ENCODE assay signal across 24 cellular contexts in the genomic region with DNA sequence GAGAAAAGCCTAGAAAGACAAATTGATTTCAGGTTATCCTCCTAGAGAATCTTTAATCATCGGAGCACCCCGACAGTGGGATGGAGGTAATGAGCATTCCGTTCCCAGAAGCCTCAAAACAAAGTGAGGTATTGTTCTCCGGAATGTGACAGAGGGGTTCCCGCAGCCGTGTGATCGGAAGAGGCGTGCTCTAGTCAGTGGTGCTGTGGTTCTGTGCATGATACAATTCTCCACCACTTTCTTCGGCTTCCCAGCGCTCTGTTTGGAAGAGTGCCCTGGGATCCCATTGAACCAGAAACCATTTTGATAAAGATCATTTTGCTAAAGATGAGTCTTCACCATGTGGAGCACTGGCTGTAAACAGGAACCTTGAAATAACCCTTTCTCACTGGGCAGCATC.
"Had no signal": no experiment of that assay in that cellular context is flagged by ENCODE, and none has a peak within 500 bp of the region (broad histone marks: within the 10 kb centered on the region; RNA-seq: fewer than 3 reads in every experiment).

No MANE protein-coding gene starts in this region.

- ATAC-seq: activated naive CD8-positive, alpha-beta T cell treated with anti-CD3 and anti-CD28 coated beads, Interleukin-2, amount 50 U/mL, for 24 hours; body of pancreas; natural killer cell; right lobe of liver; stimulated activated naive CD8-positive, alpha-beta T cell treated with anti-CD3 and anti-CD28 coated beads, Interleukin-15, amount 100 ng/mL, for 72 hours; T-helper 17 cell had no signal

- H3K4me3 ChIP-seq: body of pancreas, cardiac muscle cell, hepatocyte, left ventricle myocardium inferior, ovary, right lobe of liver, skin epidermis, transverse colon had no signal

- H3K27me3 ChIP-seq: body of pancreas, cardiac muscle cell, hepatocyte, neutrophil, ovary, right lobe of liver, transverse colon had no signal

- H3K4me1 ChIP-seq: body of pancreas, left ventricle myocardium inferior, right lobe of liver, transverse colon had no signal

- H3K36me3 ChIP-seq: cardiac muscle cell, left ventricle myocardium inferior, neutrophil, ovary, right lobe of liver, transverse colon had no signal

- H3K9me3 ChIP-seq: body of pancreas, neutrophil, ovary, right lobe of liver, transverse colon had no signal

- H3K4me2 ChIP-seq: hepatocyte had no signal

- DNase-seq: activated B cell treated with CpG ODN at 0.5 μM for 24 hours; activated CD4-positive, alpha-beta memory T cell treated with anti-CD3 and anti-CD28 coated beads for 36 hours; activated CD4-positive, alpha-beta T cell treated with anti-CD3 and anti-CD28 coated beads for 4 hours; activated naive CD4-positive, alpha-beta T cell treated with anti-CD3 and anti-CD28 coated beads, Interleukin-2, amount 50 U/mL, for 16 hours; activated naive CD8-positive, alpha-beta T cell treated with anti-CD3 and anti-CD28 coated beads, Interleukin-2, amount 50 U/mL, for 24 hours; activated T-cell treated with anti-CD3 and anti-CD28 coated beads, Interleukin-2, amount 50 U/mL, for 48 hours; body of pancreas; cortex of kidney; effector CD4-positive, alpha-beta T cell; foreskin fibroblast; immature natural killer cell; kidney glomerular epithelial cell; left ventricle myocardium inferior; natural killer cell; ovary; right lobe of liver; stimulated activated CD4-positive, alpha-beta T cell treated with anti-CD3 and anti-CD28 coated beads, Interleukin-1b, Interleukin-23, amount 100 ng/mL, for 48 hours; stimulated activated naive CD8-positive, alpha-beta T cell treated with anti-CD3 and anti-CD28 coated beads, Interleukin-15, amount 100 ng/mL, for 72 hours; T-helper 17 cell; transverse colon had no signal

- H3K79me2 ChIP-seq: hepatocyte had no signal

- H2AFZ ChIP-seq: hepatocyte had no signal

- H3K27ac ChIP-seq: body of pancreas, cardiac muscle cell, hepatocyte, left ventricle myocardium inferior, neutrophil, ovary, right lobe of liver, skin epidermis, transverse colon had no signal
